9 cellular contexts compared by ENCODE assay signal in genomic region chr1:81388435-81388834, GRCh38.
"Had no signal": no experiment of that assay in that cellular context is flagged by ENCODE, and none has a peak within 500 bp of the region (broad histone marks: within the 10 kb centered on the region; RNA-seq: fewer than 3 reads in every experiment).

No MANE protein-coding gene starts in this region.

- H3K4me1 ChIP-seq: HAP-1 had no signal

- H3K36me3 ChIP-seq: HAP-1 had no signal

- ATAC-seq: GM23338, HCT116 had no signal

- H3K27ac ChIP-seq: GM23248 had no signal

- DNase-seq: GM23248, GOT3, H7, H9, HCEC 1CT, HFFc6 had no signal

- H3K4me3 ChIP-seq: GM23248, GM23338, HAP-1 had no signal

- H3K9me3 ChIP-seq: HAP-1 had no signal
